29 cellular contexts compared by ENCODE assay signal in genomic region chr19:3510727-3511126, GRCh38. TPM values are rescaled to one million over a fixed set of nuclear protein-coding genes. Genes with fewer than 3 reads are reported as not detected.
DNase-seq lines count a peak whose midpoint lies in the region; ATAC-seq and TF ChIP-seq lines count a peak whose summit lies in the region.
"Had no signal": no experiment of that assay in that cellular context is flagged by ENCODE, and none has a peak within 500 bp of the region (broad histone marks: within the 10 kb centered on the region; RNA-seq: fewer than 3 reads in every experiment).

No MANE protein-coding gene starts in this region.

- H2BK5ac ChIP-seq in trophoblast cell (ENCODE audit: low read depth, low read length, poor library complexity), result no peak overlapping the region

- H3K9me3 ChIP-seq in DND-41 (ENCODE audit: insufficient read depth, low read length, severe bottlenecking) (no peaks in the 10 kb centered on the region), trophoblast cell (ENCODE audit: insufficient read depth, low read depth, low read length) (no peaks in the 10 kb centered on the region)
- H3K9me3 ChIP-seq: BLaER1 treated with 17β-estradiol and CSF1 and Interleukin-3, amounts not matched to agents 10 nM and 100 nM; Peyer's patch; SJCRH30 had no signal

- H3K36me3 ChIP-seq in DND-41 (ENCODE audit: insufficient read depth, low read length), result peaks cover 70% of the 10 kb centered on the region
- peaks cover 53 to 57% of the 10 kb centered on the region in 2 experiments for H3K36me3 ChIP-seq in trophoblast cell (ENCODE audit: control insufficient read depth in 1 of 2, insufficient read depth in 2 of 2, low read length in 2 of 2)

- peaks cover 96% of the 10 kb centered on the region for H3K79me2 ChIP-seq in DND-41 (ENCODE audit: insufficient read depth, low read length)
- peaks cover 54% of the 10 kb centered on the region for H3K79me2 ChIP-seq in trophoblast cell (ENCODE audit: control insufficient read depth, insufficient read depth, low read length, poor library complexity)

- H4K12ac ChIP-seq in trophoblast cell (ENCODE audit: low read depth, low read length), result no peak overlapping the region

- H3K4me3 ChIP-seq in DND-41 (ENCODE audit: low read depth in 1 of 2, low read length in 2 of 2), result no peak overlapping the region
- H3K4me3 ChIP-seq in trophoblast cell (ENCODE audit: low read depth, low read length), result no peak overlapping the region
- H3K4me3 ChIP-seq: BLaER1 treated with 17β-estradiol and CSF1 and Interleukin-3, amounts not matched to agents 10 nM and 100 nM; Peyer's patch; SJCRH30 had no signal

- H2AFZ ChIP-seq in DND-41 (ENCODE audit: low read depth, low read length), result no peak overlapping the region
- no peak overlapping the region for H2AFZ ChIP-seq in trophoblast cell (ENCODE audit: insufficient read depth, low read length, poor library complexity)

- CTCF ChIA-PET in RWPE1 (lab: Yijun Ruan, JAX), result no interaction called here

- no peak overlapping the region for H4K91ac ChIP-seq in trophoblast cell (ENCODE audit: low read depth, low read length)

- H2BK12ac ChIP-seq in trophoblast cell (ENCODE audit: low read length), result no peak overlapping the region

- WGBS in trophoblast cell (ENCODE audit: extremely low coverage, insufficient coverage, insufficient read length), result no CpG with 5 or more reads among the region's 22 CpGs

- no peak overlapping the region for H4K8ac ChIP-seq in trophoblast cell (ENCODE audit: low read depth, low read length)

- H3K27me3 ChIP-seq in DND-41 (ENCODE audit: insufficient read depth, low read length, poor library complexity) (no peaks in the 10 kb centered on the region), trophoblast cell (ENCODE audit: insufficient read depth, low read length) (no peaks in the 10 kb centered on the region)
- H3K27me3 ChIP-seq: BLaER1 treated with 17β-estradiol and CSF1 and Interleukin-3, amounts not matched to agents 10 nM and 100 nM; Peyer's patch; SJCRH30 had no signal

- H2AK5ac ChIP-seq in trophoblast cell (ENCODE audit: low read length), result no peak overlapping the region

- no peak for TF ChIP-seq CTCF in DND-41 (IDR thresholded peaks at IDR 0.05; ENCODE audit: borderline replicate concordance, extremely low read depth, low read length, poor library complexity, severe bottlenecking)
- TF ChIP-seq CTCF in RWPE1 (conservative IDR thresholded peaks at IDR 0.05; ENCODE audit: low read depth), result no peak

- no peak overlapping the region for H3K18ac ChIP-seq in trophoblast cell (ENCODE audit: low read length)

- peaks cover 81% of the 10 kb centered on the region for H4K20me1 ChIP-seq in DND-41 (ENCODE audit: insufficient read depth, low read length)

- no peak overlapping the region for H2BK120ac ChIP-seq in trophoblast cell (ENCODE audit: insufficient read depth, low read length, poor library complexity)

- peaks cover 24% of the 10 kb centered on the region for H3K79me1 ChIP-seq in trophoblast cell (ENCODE audit: low read length)

- POLR2A ChIA-PET in RWPE1 (lab: Yijun Ruan, JAX; ENCODE audit: low non-redundant PET), result no interaction called here

- H3K4me2 ChIP-seq in DND-41 (ENCODE audit: insufficient read depth, low read length) (no peak overlapping the region), trophoblast cell (ENCODE audit: low read length) (no peak overlapping the region)
- H3K4me2 ChIP-seq: BLaER1 treated with 17β-estradiol and CSF1 and Interleukin-3, amounts not matched to agents 10 nM and 100 nM had no signal

- ATAC-seq in DND-41 (ENCODE audit: insufficient read depth, low read depth), result no peak
- ATAC-seq: HCT116, Right ventricle myocardium inferior, SK-N-SH treated with all-trans-retinoic acid at 6 μM for 48 hours had no signal

- DNase-seq in DND-41 (no peak), RWPE1 (ENCODE audit: low spot score) (no peak), cerebellar cortex (ENCODE audit: low spot score) (peak; percentile 22), trophoblast cell (no peak), AG20443 (ENCODE audit: low spot score) (no peak), globus pallidus (ENCODE audit: low spot score) (no peak), RPMI8226 (no peak)
- no peak for DNase-seq in effector CD8-positive, alpha-beta T cell (lab: John Stamatoyannopoulos, UW)
- DNase-seq: 8988T; ACHN; CD4-positive, alpha-beta memory T cell; COR-L47; EL; GF-D8; KG1; NCI-H1048; NCI-H1417; NCI-H1694 treated with DMSO at 0.1 percent for 48 hours; NCI-H2081; NCI-H2227 treated with DMSO at 0.1 percent for 48 hours; NCI-H510A; NCI-H69; OCI-M1; Peyer's patch; SJCRH30 had no signal

- peak overlapping the region; percentile 6; the same call in 1 of the 2 replicates for H3K9ac ChIP-seq in DND-41 (ENCODE audit: low read depth, low read length)
- H3K9ac ChIP-seq in trophoblast cell (ENCODE audit: low read length), result no peak overlapping the region

- H3K27ac ChIP-seq in DND-41 (ENCODE audit: low read length), result no peak overlapping the region
- 0 out of 2 replicates have a peak overlapping the region, but pooled peaks have one; percentile 9 for H3K27ac ChIP-seq in RWPE1
- H3K27ac ChIP-seq in trophoblast cell (ENCODE audit: low read depth, low read length), result no peak overlapping the region
- H3K27ac ChIP-seq: BLaER1 treated with 17β-estradiol and CSF1 and Interleukin-3, amounts not matched to agents 10 nM and 100 nM; Peyer's patch; SJCRH30 had no signal

- no peak overlapping the region for H3K23ac ChIP-seq in trophoblast cell (ENCODE audit: low read length)

- peaks cover 30% of the 10 kb centered on the region for H3K4me1 ChIP-seq in DND-41 (ENCODE audit: insufficient read depth, low read length)
- H3K4me1 ChIP-seq in trophoblast cell (ENCODE audit: control insufficient read depth in 1 of 2, insufficient read depth in 2 of 2, low read length in 2 of 2), result peaks cover 23 to 32% of the 10 kb centered on the region in 2 experiments
- H3K4me1 ChIP-seq: SJCRH30 had no signal

- H3K4ac ChIP-seq in trophoblast cell (ENCODE audit: low read depth, low read length), result peak overlapping the region; percentile 90

- H3K14ac ChIP-seq in trophoblast cell (ENCODE audit: low read length), result no peak overlapping the region

RNA-seq across cellular contexts. Expression of gene FZR1, which starts 4.6 kb away (rescaled TPM):
- 47.0 and 52.8 TPM in 2 replicates for polyA plus RNA-seq in trophoblast cell (2013)

RNA-seq across cellular contexts. Expression of gene DOHH, which starts 10.3 kb away (rescaled TPM):
- polyA plus RNA-seq in trophoblast cell (2013), result 5.3 and 5.8 TPM in 2 replicates

RNA-seq across cellular contexts. Expression of gene SMIM44, which starts 27.5 kb away (rescaled TPM):
- not detected in 2 replicates for polyA plus RNA-seq in trophoblast cell (2013)
- polyA plus RNA-seq: CD4-positive, alpha-beta memory T cell had no signal

RNA-seq across cellular contexts. Expression of gene TEKTIP1, which starts 28.2 kb away (rescaled TPM):
- polyA plus RNA-seq in trophoblast cell (2013), result 0.21 TPM in 1 of 2 replicates, not detected in the other

RNA-seq across cellular contexts. Expression of gene SMIM24, which starts 30.4 kb away (rescaled TPM):
- polyA plus RNA-seq in trophoblast cell (2013), result 0.39 and 0.47 TPM in 2 replicates
- polyA plus RNA-seq: CD4-positive, alpha-beta memory T cell had no signal
